Comparison of ENCODE assay signal across 30 cellular contexts in the genomic region with DNA sequence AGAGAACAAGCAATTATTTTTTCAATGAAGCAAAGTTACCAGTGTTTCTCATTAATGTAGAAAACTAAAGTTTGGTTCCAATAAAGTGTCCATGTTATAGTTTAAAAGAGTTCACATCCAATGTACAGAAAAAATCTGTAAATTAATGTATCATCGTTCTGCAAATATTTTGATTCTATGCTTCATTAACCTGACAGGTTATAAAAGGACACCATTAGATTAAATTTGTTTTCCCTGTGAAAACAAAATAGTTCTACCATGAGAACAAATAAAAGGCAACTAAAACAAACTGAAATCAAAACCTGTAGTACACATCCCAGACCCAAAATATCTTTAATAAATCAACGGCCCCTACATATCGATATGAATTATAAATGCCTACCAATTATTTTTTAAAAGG.
"Had no signal": no experiment of that assay in that cellular context is flagged by ENCODE, and none has a peak within 500 bp of the region (broad histone marks: within the 10 kb centered on the region; RNA-seq: fewer than 3 reads in every experiment).

No MANE protein-coding gene starts in this region.

- H3K9me3 Mint-ChIP-seq: dendritic cell treated with granulocyte-macrophage colony-stimulating factor and Interleukin-4, amounts not matched to agents 40 ng/mL and 50 ng/mL, for 4 days; endodermal cell; naive thymus-derived CD8-positive, alpha-beta T cell; nephron progenitor cell; stimulated activated memory B cell treated with anti-CD40 and anti-IgM and Interleukin-4, amounts not matched to agents 10 μg/mL and 1 μg/mL and 100 μg/mL, for 72 hours had no signal

- DNase-seq: colonic mucosa; effector CD8-positive, alpha-beta T cell; endodermal cell; foreskin fibroblast; gastrocnemius medialis; heart right ventricle; hippocampal formation; islet precursor cell; kidney glomerular epithelial cell; left colon; left ventricle myocardium inferior; lower lobe of right lung; naive thymus-derived CD8-positive, alpha-beta T cell; nephron progenitor cell; nucleus accumbens; ovary; posterior cingulate gyrus; psoas muscle; right cardiac atrium; sigmoid colon; stimulated activated CD4-positive, alpha-beta T cell treated with anti-CD3 and anti-CD28 coated beads, Interleukin-4, amount 100 ng/mL, for 4 hours; stimulated activated naive CD8-positive, alpha-beta T cell treated with anti-CD3 and anti-CD28 coated beads, Interleukin-15, Interleukin-2, amounts not matched to agents 100 U/mL and 50 U/mL, for 24 hours; substantia nigra; testis; tibial artery had no signal

- H3K27ac Mint-ChIP-seq: dendritic cell treated with granulocyte-macrophage colony-stimulating factor and Interleukin-4, amounts not matched to agents 40 ng/mL and 50 ng/mL, for 4 days; endodermal cell; naive thymus-derived CD8-positive, alpha-beta T cell; nephron progenitor cell; stimulated activated memory B cell treated with anti-CD40 and anti-IgM and Interleukin-4, amounts not matched to agents 10 μg/mL and 1 μg/mL and 100 μg/mL, for 72 hours; type B pancreatic cell had no signal

- H3K4me1 Mint-ChIP-seq: endodermal cell; naive thymus-derived CD8-positive, alpha-beta T cell had no signal

- H3K4me3 ChIP-seq: colonic mucosa, gastrocnemius medialis, heart right ventricle, left ventricle myocardium inferior, lower lobe of right lung, ovary, psoas muscle, sigmoid colon, testis, tibial artery had no signal

- H3K27me3 Mint-ChIP-seq: dendritic cell treated with granulocyte-macrophage colony-stimulating factor and Interleukin-4, amounts not matched to agents 40 ng/mL and 50 ng/mL, for 4 days; naive thymus-derived CD8-positive, alpha-beta T cell; stimulated activated memory B cell treated with anti-CD40 and anti-IgM and Interleukin-4, amounts not matched to agents 10 μg/mL and 1 μg/mL and 100 μg/mL, for 72 hours; type B pancreatic cell had no signal

- ATAC-seq: esophagus mucosa; gastrocnemius medialis; heart right ventricle; left colon; lower lobe of right lung; naive thymus-derived CD8-positive, alpha-beta T cell; psoas muscle; right cardiac atrium; stimulated activated memory B cell treated with anti-CD40 and anti-IgM and Interleukin-4, amounts not matched to agents 10 μg/mL and 1 μg/mL and 100 μg/mL, for 72 hours; stimulated activated naive CD8-positive, alpha-beta T cell treated with anti-CD3 and anti-CD28 coated beads, Interleukin-15, Interleukin-2, amounts not matched to agents 100 U/mL and 50 U/mL, for 24 hours had no signal

- H3K27ac ChIP-seq: colonic mucosa, epithelial cell of prostate, gastrocnemius medialis, heart right ventricle, left ventricle myocardium inferior, lower lobe of right lung, ovary, psoas muscle, sigmoid colon, testis, tibial artery had no signal

- H3K4me3 Mint-ChIP-seq: dendritic cell treated with granulocyte-macrophage colony-stimulating factor and Interleukin-4, amounts not matched to agents 40 ng/mL and 50 ng/mL, for 4 days; endodermal cell; naive thymus-derived CD8-positive, alpha-beta T cell; nephron progenitor cell; stimulated activated memory B cell treated with anti-CD40 and anti-IgM and Interleukin-4, amounts not matched to agents 10 μg/mL and 1 μg/mL and 100 μg/mL, for 72 hours; type B pancreatic cell had no signal
